ENCODE assay signal across 8 cellular contexts in genomic region chr13:30572859-30573275, GRCh38. TPM values are rescaled to one million over a fixed set of nuclear protein-coding genes. Genes with fewer than 3 reads are reported as not detected.
DNase-seq lines count a peak whose midpoint lies in the region; ATAC-seq and TF ChIP-seq lines count a peak whose summit lies in the region.

No MANE protein-coding gene starts in this region.

- H4K20me1 ChIP-seq in DND-41 (ENCODE audit: insufficient read depth, low read length): no peaks in the 10 kb centered on the region

- H3K27me3 ChIP-seq in DND-41 (ENCODE audit: insufficient read depth, low read length, poor library complexity) (no peaks in the 10 kb centered on the region), skeletal muscle satellite cell (ENCODE audit: control insufficient read depth, insufficient read depth, low read length) (no peaks in the 10 kb centered on the region)

- no peaks in the 10 kb centered on the region for H3K36me3 Mint-ChIP-seq in activated naive CD4-positive, alpha-beta T cell treated with anti-CD3 and anti-CD28 coated beads, Interleukin-2, amount 50 U/mL, for 72 hours

- H3K4me1 ChIP-seq in DND-41 (ENCODE audit: insufficient read depth, low read length) (peaks cover 54% of the 10 kb centered on the region), skeletal muscle satellite cell (ENCODE audit: control insufficient read depth, insufficient read depth, low read length) (peaks cover 37% of the 10 kb centered on the region)

- H3K9ac ChIP-seq in DND-41 (ENCODE audit: low read depth, low read length): peak overlapping the region; percentile 68
- H3K9ac ChIP-seq in skeletal muscle satellite cell (ENCODE audit: low read depth, low read length): peak overlapping the region; percentile 81

- DNase-seq in DND-41 (peak; percentile 58), LHCN-M2 (ENCODE audit: low read depth) (peak; percentile 72), left cardiac atrium (no peak), activated gamma-delta T cell treated with Interleukin-2 at 50 U/mL for 16 hours (no peak), retina (no peak)
- no peak for DNase-seq in activated naive CD4-positive, alpha-beta T cell treated with anti-CD3 and anti-CD28 coated beads, Interleukin-2, amount 50 U/mL, for 72 hours (ENCODE audit: low spot score in 2 of 2)

- peak; percentile 78 for TF ChIP-seq CTCF in DND-41 (IDR thresholded peaks at IDR 0.05; ENCODE audit: borderline replicate concordance, extremely low read depth, low read length, poor library complexity, severe bottlenecking)

- peak overlapping the region; percentile 57 to 72 for H3K27ac Mint-ChIP-seq in activated naive CD4-positive, alpha-beta T cell treated with anti-CD3 and anti-CD28 coated beads, Interleukin-2, amount 50 U/mL, for 72 hours

- no peaks in the 10 kb centered on the region for H3K79me2 ChIP-seq in DND-41 (ENCODE audit: insufficient read depth, low read length)

- H3K4me3 ChIP-seq in DND-41 (ENCODE audit: low read depth in 1 of 2, low read length in 2 of 2): peak overlapping the region; percentile 14 to 49; a peak in 3 of 4 replicates
- H3K4me3 ChIP-seq in skeletal muscle satellite cell (ENCODE audit: low read length): peak overlapping the region; percentile 65

- peak; percentile 77 for ATAC-seq in DND-41 (ENCODE audit: insufficient read depth, low read depth)
- ATAC-seq in GM19463 (IDR thresholded peaks at IDR 0.05; ENCODE audit: unreplicated experiment): peak; percentile 65
- peak in 1 of 2 donors; percentile 54 for ATAC-seq in activated naive CD4-positive, alpha-beta T cell treated with anti-CD3 and anti-CD28 coated beads, Interleukin-2, amount 50 U/mL, for 72 hours
- peak; percentile 46 to 63 for ATAC-seq in left cardiac atrium

- H2AFZ ChIP-seq in DND-41 (ENCODE audit: low read depth, low read length): peak overlapping the region; percentile 80

- H3K36me3 ChIP-seq in DND-41 (ENCODE audit: insufficient read depth, low read length) (no peaks in the 10 kb centered on the region), skeletal muscle satellite cell (ENCODE audit: insufficient read depth, low read length) (no peaks in the 10 kb centered on the region)

- H3K9me3 Mint-ChIP-seq in activated naive CD4-positive, alpha-beta T cell treated with anti-CD3 and anti-CD28 coated beads, Interleukin-2, amount 50 U/mL, for 72 hours: no peaks in the 10 kb centered on the region

- H3K4me2 ChIP-seq in DND-41 (ENCODE audit: insufficient read depth, low read length) (peak overlapping the region; percentile 68), skeletal muscle satellite cell (ENCODE audit: low read length) (peak overlapping the region; percentile 86)

- peak overlapping the region; percentile 93 for H3K27ac ChIP-seq in DND-41 (ENCODE audit: low read length)

- intact Hi-C loops in left cardiac atrium (cut with DNase I): loop anchor here in 1 of 2 donors (10.0 kb wide), 1 partner anchor 108 kb away; the partner anchor contains the start of gene HMGB1

- no peaks in the 10 kb centered on the region for H3K9me3 ChIP-seq in DND-41 (ENCODE audit: insufficient read depth, low read length, severe bottlenecking)
- H3K9me3 ChIP-seq in skeletal muscle satellite cell (replicated peaks; ENCODE audit: low read length): no peaks in the 10 kb centered on the region

RNA-seq across cellular contexts. Expression of gene USPL1, which starts 44.9 kb away (rescaled TPM):
- total RNA-seq in LHCN-M2 (2014; rRNA removed) (13.9 and 17.3 TPM in 2 replicates), left cardiac atrium (10 to 100 TPM in 1 of 2 donors, 1 to 10 TPM in 1; 8.5 to 12.7 TPM)
- polyA plus RNA-seq in LHCN-M2 (2012): 3.3 TPM
- 10 to 100 TPM; 15.4 to 18.8 TPM for total RNA-seq in activated naive CD4-positive, alpha-beta T cell treated with anti-CD3 and anti-CD28 coated beads, Interleukin-2, amount 50 U/mL, for 72 hours
- total RNA-seq in skeletal muscle satellite cell (2012; rRNA removed): 12.5 and 13.7 TPM in 2 replicates

Comparison
In these comparisons a context has a peak if more than half of its experiments do, and no peak if none do; other contexts are left out.
1. DNase-seq: peak in DND-41 (single experiment) and LHCN-M2 (single experiment); none in activated naive CD4-positive, alpha-beta T cell treated with anti-CD3 and anti-CD28 coated beads, Interleukin-2, amount 50 U/mL, for 72 hours (0 of 2), left cardiac atrium (single experiment), activated gamma-delta T cell treated with Interleukin-2 at 50 U/mL for 16 hours (single experiment) and retina (single experiment).